Comparison of ENCODE assay signal across 9 cellular contexts in the genomic region with DNA sequence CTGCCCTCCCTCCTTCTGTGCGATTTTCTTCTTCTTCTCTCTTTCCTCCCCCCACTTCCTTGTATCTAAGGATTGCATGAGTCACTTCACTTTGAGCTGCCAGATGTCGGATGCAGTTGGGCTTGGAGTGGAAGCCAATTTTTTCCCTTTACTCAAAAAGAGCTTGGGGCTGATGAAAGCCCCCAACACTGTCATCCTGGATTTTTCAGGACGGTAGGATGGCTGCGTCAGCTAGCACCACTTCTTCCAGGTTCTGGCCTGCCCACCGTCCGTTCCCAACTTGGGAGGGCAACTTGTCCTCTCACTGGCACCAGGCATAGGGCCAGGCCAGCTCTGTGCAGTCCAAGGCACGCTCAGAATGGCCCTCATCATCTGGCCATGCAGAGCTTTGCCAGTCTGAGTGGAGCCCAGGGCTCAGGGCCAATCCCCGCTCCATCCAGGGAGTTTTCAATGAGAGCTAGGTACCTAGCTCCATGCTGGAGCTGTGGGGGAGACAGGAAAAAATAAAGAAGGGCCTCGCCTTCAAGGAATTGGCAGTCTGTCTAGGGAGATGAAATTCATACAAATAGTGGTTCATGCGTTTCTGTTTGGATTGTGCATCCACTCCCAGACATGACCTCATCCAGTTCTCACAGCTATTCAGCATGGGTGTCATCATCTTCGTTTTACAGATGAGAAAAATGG. TPM values are rescaled to one million over a fixed set of nuclear protein-coding genes. Genes with fewer than 3 reads are reported as not detected.
DNase-seq lines count a peak whose midpoint lies in the region; FAIRE-seq and TF ChIP-seq lines count a peak whose summit lies in the region.
"Had no signal": no experiment of that assay in that cellular context is flagged by ENCODE, and none has a peak within 500 bp of the region (broad histone marks: within the 10 kb centered on the region; RNA-seq: fewer than 3 reads in every experiment).

No MANE protein-coding gene starts in this region.

- dilution Hi-C loops in keratinocyte (cut with MboI; ENCODE audit: extremely low pct_ligation_motif_present, low sequenced_read_pairs) = no loop called here

- in situ Hi-C loops in transverse colon (cut with MboI; ENCODE audit: low pct_ligation_motif_present in 1 of 4, low pct_unique_long_range_greater_than_20kb in 1 of 4, low sequenced_read_pairs in 3 of 4) = no loop called here

- H4K20me1 ChIP-seq in keratinocyte (ENCODE audit: control insufficient read depth, extremely low read depth, insufficient read depth, low read length) = no peaks in the 10 kb centered on the region

- DNase-seq in NCI-H2171 treated with DMSO at 0.1 percent for 48 hours (lab: John Stamatoyannopoulos, UW) (peak; percentile 10), NCI-H2171 (lab: John Stamatoyannopoulos, UW) (no peak), breast epithelium (ENCODE audit: low spot score in 2 of 2) (peak in 1 of 2 donors; percentile 57), keratinocyte (ENCODE audit: low read depth, low spot score) (no peak), transverse colon (no peak), NK-92 (lab: John Stamatoyannopoulos, UW; ENCODE audit: unreplicated experiment) (no peak), NCI-H345 treated with DMSO at 0.1 percent for 48 hours (lab: John Stamatoyannopoulos, UW; ENCODE audit: unreplicated experiment) (no peak)
- DNase-seq in stimulated activated CD4-positive, alpha-beta T cell treated with anti-CD3 and anti-CD28 coated beads, Interleukin-2, amount 100 ng/mL, for 24 hours = no peak
- DNase-seq: 8988T had no signal

- no peaks in the 10 kb centered on the region for H3K79me2 ChIP-seq in keratinocyte (ENCODE audit: control insufficient read depth, insufficient read depth, low read length)

- no peak for TF ChIP-seq EP300 in transverse colon (IDR thresholded peaks at IDR 0.05; ENCODE audit: low read depth)

- H3K9me1 ChIP-seq in keratinocyte (ENCODE audit: control insufficient read depth, extremely low read depth, insufficient read depth, low read length) = no peaks in the 10 kb centered on the region

- H3K9ac ChIP-seq in keratinocyte (ENCODE audit: control insufficient read depth, extremely low read depth, insufficient read depth, low read length) = no peak overlapping the region

- no peak overlapping the region for H2AFZ ChIP-seq in keratinocyte (ENCODE audit: control insufficient read depth, low read length)

- TF ChIP-seq CTCF in breast epithelium (IDR thresholded peaks at IDR 0.05) (no peak), keratinocyte (optimal IDR thresholded peaks at IDR 0.05 in 1 of 3, IDR thresholded peaks at IDR 0.05 in 1 of 3, conservative IDR thresholded peaks at IDR 0.05 in 1 of 3; ENCODE audit: extremely low read depth in 1 of 3, insufficient read depth in 2 of 3, low read length in 3 of 3) (no peak), transverse colon (IDR thresholded peaks at IDR 0.05) (no peak)

- H3K4me1 ChIP-seq in breast epithelium (no peaks in the 10 kb centered on the region), keratinocyte (ENCODE audit: control insufficient read depth, extremely low read depth, insufficient read depth, low read length) (peaks cover 27% of the 10 kb centered on the region), transverse colon (peaks cover 0 to 23% (median 9%) of the 10 kb centered on the region in 4 donors)

- FAIRE-seq in keratinocyte (lab: Jason Lieb, UNC) = peak; percentile 87

- peak overlapping the region; percentile 29 for H3K4me2 ChIP-seq in keratinocyte (ENCODE audit: control insufficient read depth, extremely low read depth, insufficient read depth, low read depth, low read length)

- TF ChIP-seq POLR2A in breast epithelium (IDR thresholded peaks at IDR 0.05) = no peak
- TF ChIP-seq POLR2A in transverse colon (IDR thresholded peaks at IDR 0.05) = no peak

- no peak overlapping the region for H3K4me3 ChIP-seq in breast epithelium
- H3K4me3 ChIP-seq in keratinocyte (ENCODE audit: control insufficient read depth in 2 of 3, extremely low read depth in 1 of 3, insufficient read depth in 2 of 3, low read depth in 1 of 3, low read length in 3 of 3) = no peak overlapping the region
- no peak overlapping the region for H3K4me3 ChIP-seq in transverse colon

- no peaks in the 10 kb centered on the region for H3K36me3 ChIP-seq in breast epithelium
- H3K36me3 ChIP-seq in keratinocyte (ENCODE audit: control insufficient read depth in 2 of 2, extremely low read depth in 1 of 2, insufficient read depth in 2 of 2, low read length in 2 of 2) = no peaks in the 10 kb centered on the region
- H3K36me3 ChIP-seq in transverse colon = no peaks in the 10 kb centered on the region

- intact Hi-C loops in breast epithelium (cut with DNase I; ENCODE audit: low total_unique reads) = no loop called here
- intact Hi-C loops in transverse colon (cut with DNase I; ENCODE audit: low total_unique reads) = no loop called here

- H3K27ac ChIP-seq in breast epithelium (peak overlapping the region; percentile 69 to 76), keratinocyte (ENCODE audit: control insufficient read depth, insufficient read depth, low read length) (peak overlapping the region; percentile 11), transverse colon (peak overlapping the region; percentile 2 to 43 (median 28))

- 42 to 55% methylated on average over 6 to 11 of the region's 11 CpGs for WGBS in transverse colon (ENCODE audit: low coverage in 1 of 2), 2 donors

- H3K9me3 ChIP-seq in breast epithelium (no peaks in the 10 kb centered on the region), keratinocyte (ENCODE audit: control insufficient read depth, low read depth, low read length) (no peaks in the 10 kb centered on the region), transverse colon (no peaks in the 10 kb centered on the region)

- H3K27me3 ChIP-seq in breast epithelium (no peaks in the 10 kb centered on the region), keratinocyte (ENCODE audit: control insufficient read depth, extremely low read depth, insufficient read depth, low read length) (no peaks in the 10 kb centered on the region), transverse colon (no peaks in the 10 kb centered on the region)

RNA-seq across cellular contexts. Expression of gene INSYN1, which starts 47.7 kb away (rescaled TPM):
- total RNA-seq in breast epithelium = 1 to 10 TPM; 1.9 to 8.3 (median 2.0) TPM
- polyA plus RNA-seq in keratinocyte = 0.26 to 1.5 TPM (median 0.47 TPM) in 3 replicates
- polyA plus RNA-seq in keratinocyte (2011; ENCODE audit: low read depth) = 4.9 TPM
- polyA plus RNA-seq in keratinocyte (2011; cell fraction: cytosol; rRNA removed) = 0.53 and 1.5 TPM in 2 replicates
- polyA plus RNA-seq in keratinocyte (2011; cell fraction: nucleus; rRNA removed) = 1.1 and 1.4 TPM in 2 replicates
- 0.31 and 5.3 TPM in 2 replicates for polyA plus RNA-seq in keratinocyte (2012; ENCODE audit: low replicate concordance)
- polyA minus RNA-seq in keratinocyte = 0.45 to 2.1 TPM in 2 of 3 replicates, not detected in the other
- 2.7 TPM for polyA minus RNA-seq in keratinocyte (2011; cell fraction: cytosol; rRNA and poly(A)+ RNA removed)
- polyA minus RNA-seq in keratinocyte (2011; cell fraction: nucleus; rRNA and poly(A)+ RNA removed) = 0.74 and 1.5 TPM in 2 replicates
- total RNA-seq in transverse colon = 1 to 10 TPM; 1.5 to 4.5 (median 2.3) TPM

Comparison
In these comparisons a context has a peak if more than half of its experiments do, and no peak if none do; other contexts are left out.
1. H3K27ac ChIP-seq: peak in every context shown above with its lines; median percentile 72 in breast epithelium; 28 in transverse colon; 11 in keratinocyte.